ENCODE assay signal across 29 cellular contexts in the genomic region with DNA sequence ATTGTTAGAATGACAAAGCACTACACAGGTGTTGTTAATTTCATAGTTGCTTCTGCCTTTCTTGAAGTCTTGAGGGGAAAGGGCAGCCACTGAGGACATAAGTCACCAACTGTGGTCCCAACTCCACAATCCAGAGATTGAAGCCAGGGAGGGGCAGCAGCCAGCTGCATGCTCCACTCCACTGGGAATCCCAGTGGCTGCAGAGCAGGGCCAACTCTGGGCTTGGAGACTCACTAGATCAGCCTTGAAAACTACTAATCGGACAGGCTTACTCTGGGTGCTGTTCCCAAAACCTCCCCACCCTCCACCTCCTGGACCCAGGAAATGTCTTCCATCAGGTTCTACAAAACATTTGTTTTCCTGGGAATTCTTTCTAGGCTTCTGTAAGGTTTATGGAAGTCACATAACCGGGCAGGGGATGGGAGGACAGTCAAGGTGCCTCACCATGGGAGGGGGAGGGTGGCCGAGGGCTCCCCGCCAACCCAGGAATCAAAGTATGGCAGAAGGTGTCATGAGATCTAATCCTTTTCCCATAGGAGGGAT.
"Had no signal": no experiment of that assay in that cellular context is flagged by ENCODE, and none has a peak within 500 bp of the region (broad histone marks: within the 10 kb centered on the region; RNA-seq: fewer than 3 reads in every experiment).

No MANE protein-coding gene starts in this region.

- H3K27ac ChIP-seq: left ventricle myocardium inferior, parathyroid adenoma, psoas muscle, sigmoid colon, stomach, testis, thyroid gland, transverse colon, upper lobe of left lung had no signal

- H3K4me1 ChIP-seq: left ventricle myocardium inferior, parathyroid adenoma, psoas muscle, sigmoid colon, stomach, testis, thyroid gland, transverse colon, upper lobe of left lung had no signal

- H3K27me3 ChIP-seq: sigmoid colon, stomach, testis, thyroid gland, transverse colon, upper lobe of left lung had no signal

- H3K9me3 ChIP-seq: mucosa of descending colon, psoas muscle, sigmoid colon, testis, thyroid gland, transverse colon, upper lobe of left lung had no signal

- H3K4me1 Mint-ChIP-seq: naive thymus-derived CD4-positive, alpha-beta T cell; neural crest cell; stimulated activated naive B cell treated with anti-CD40 and anti-IgM and Interleukin-4, amounts not matched to agents 10 μg/mL and 1 μg/mL and 100 μg/mL, for 72 hours had no signal

- H3K36me3 ChIP-seq: left ventricle myocardium inferior, sigmoid colon, stomach, thyroid gland, transverse colon, upper lobe of left lung had no signal

- H3K4me3 ChIP-seq: left ventricle myocardium inferior, lung, mucosa of descending colon, psoas muscle, sigmoid colon, smooth muscle cell, stomach, testis, thyroid gland, transverse colon, upper lobe of left lung had no signal

- H3K9ac ChIP-seq: parathyroid adenoma had no signal

- H3K79me2 ChIP-seq: parathyroid adenoma had no signal

- H2AFZ ChIP-seq: parathyroid adenoma had no signal

- ATAC-seq: mucosa of descending colon; naive thymus-derived CD4-positive, alpha-beta T cell; natural killer cell treated with Interleukin-12 subunit alpha and Interleukin-12 subunit beta and Interleukin-15 and Interleukin-18, amount 100 ng/mL, for 72 hours; psoas muscle; stimulated activated naive B cell treated with anti-CD40 and anti-IgM and Interleukin-4, amounts not matched to agents 10 μg/mL and 1 μg/mL and 100 μg/mL, for 72 hours; stimulated activated naive CD8-positive, alpha-beta T cell treated with anti-CD3 and anti-CD28 coated beads, Interleukin-15, Interleukin-2, amounts not matched to agents 100 U/mL and 50 U/mL, for 24 hours had no signal

- H3K36me3 Mint-ChIP-seq: naive thymus-derived CD4-positive, alpha-beta T cell; natural killer cell treated with Interleukin-12 subunit alpha and Interleukin-12 subunit beta and Interleukin-15 and Interleukin-18, amount 100 ng/mL, for 72 hours; stimulated activated naive B cell treated with anti-CD40 and anti-IgM and Interleukin-4, amounts not matched to agents 10 μg/mL and 1 μg/mL and 100 μg/mL, for 72 hours had no signal

- DNase-seq: hippocampal formation; kidney glomerular epithelial cell; left cardiac atrium; left ventricle myocardium inferior; mesendoderm; midbrain; mucosa of descending colon; naive thymus-derived CD4-positive, alpha-beta T cell; nucleus accumbens; psoas muscle; sigmoid colon; stimulated activated CD4-positive, alpha-beta T cell treated with anti-CD3 and anti-CD28 coated beads, Interleukin-12 subunit alpha, Interleukin-12 subunit beta, amount 100 ng/mL, for 4 hours; stimulated activated CD4-positive, alpha-beta T cell treated with anti-CD3 and anti-CD28 coated beads, Interleukin-15, amount 100 ng/mL, for 24 hours; stimulated activated CD4-positive, alpha-beta T cell treated with anti-CD3 and anti-CD28 coated beads, Interleukin-2, amount 100 ng/mL, for 24 hours; stimulated activated CD4-positive, alpha-beta T cell treated with anti-CD3 and anti-CD28 coated beads, Interleukin-4, amount 100 ng/mL, for 1 hour; stimulated activated naive B cell treated with anti-CD40 and anti-IgM and Interleukin-4, amounts not matched to agents 10 μg/mL and 1 μg/mL and 100 μg/mL, for 72 hours; stimulated activated naive CD8-positive, alpha-beta T cell treated with anti-CD3 and anti-CD28 coated beads, Interleukin-15, Interleukin-2, amounts not matched to agents 100 U/mL and 50 U/mL, for 24 hours; stomach; testis; thyroid gland; transverse colon; upper lobe of left lung had no signal

- H3K4me2 ChIP-seq: smooth muscle cell had no signal

- H3K4me3 Mint-ChIP-seq: naive thymus-derived CD4-positive, alpha-beta T cell; natural killer cell treated with Interleukin-12 subunit alpha and Interleukin-12 subunit beta and Interleukin-15 and Interleukin-18, amount 100 ng/mL, for 72 hours; neural crest cell; stimulated activated naive B cell treated with anti-CD40 and anti-IgM and Interleukin-4, amounts not matched to agents 10 μg/mL and 1 μg/mL and 100 μg/mL, for 72 hours had no signal

- H3K9me3 Mint-ChIP-seq: natural killer cell treated with Interleukin-12 subunit alpha and Interleukin-12 subunit beta and Interleukin-15 and Interleukin-18, amount 100 ng/mL, for 72 hours; neural crest cell; stimulated activated naive B cell treated with anti-CD40 and anti-IgM and Interleukin-4, amounts not matched to agents 10 μg/mL and 1 μg/mL and 100 μg/mL, for 72 hours had no signal

- FAIRE-seq: keratinocyte, urothelium cell line had no signal

- H3K27ac Mint-ChIP-seq: naive thymus-derived CD4-positive, alpha-beta T cell; natural killer cell treated with Interleukin-12 subunit alpha and Interleukin-12 subunit beta and Interleukin-15 and Interleukin-18, amount 100 ng/mL, for 72 hours; stimulated activated naive B cell treated with anti-CD40 and anti-IgM and Interleukin-4, amounts not matched to agents 10 μg/mL and 1 μg/mL and 100 μg/mL, for 72 hours had no signal
